8 cellular contexts compared by ENCODE assay signal in genomic region chr12:15863984-15864383, GRCh38. TPM values are rescaled to one million over a fixed set of nuclear protein-coding genes. Genes with fewer than 3 reads are reported as not detected.
DNase-seq lines count a peak whose midpoint lies in the region; ATAC-seq and TF ChIP-seq lines count a peak whose summit lies in the region.
"Had no signal": no experiment of that assay in that cellular context is flagged by ENCODE, and none has a peak within 500 bp of the region (broad histone marks: within the 10 kb centered on the region; RNA-seq: fewer than 3 reads in every experiment).

No MANE protein-coding gene starts in this region.

- peak; percentile 97 for DNase-seq in KBM-7
- peak; percentile 52 for DNase-seq in medulla oblongata (ENCODE audit: extremely low spot score)
- DNase-seq in NCI-H146 (lab: John Stamatoyannopoulos, UW) = no peak
- DNase-seq in HFFc6 = no peak
- no peak for DNase-seq in stimulated activated CD4-positive, alpha-beta T cell treated with anti-CD3 and anti-CD28 coated beads, Interleukin-15, amount 100 ng/mL, for 24 hours

- peaks cover 1% of the 10 kb centered on the region for H3K9me3 Mint-ChIP-seq in HFFc6
- H3K9me3 Mint-ChIP-seq: GM23338 had no signal

- peaks cover 1% of the 10 kb centered on the region; the same call in 1 of the 2 replicates for H3K36me3 Mint-ChIP-seq in HFFc6 (ENCODE audit: low read depth)

- in situ Hi-C loops in KBM-7 (cut with MboI; ENCODE audit: low pct_unique_long_range_greater_than_20kb, low sequenced_read_pairs) = no loop called here

- no peak overlapping the region for H3K27ac Mint-ChIP-seq in HFFc6
- H3K27ac Mint-ChIP-seq: GM23338 had no signal

- TF ChIP-seq CTCF in HFFc6 (IDR thresholded peaks at IDR 0.05) = no peak

- H3K4me1 Mint-ChIP-seq in HFFc6 (ENCODE audit: low read depth) = peaks cover 18% of the 10 kb centered on the region

- ATAC-seq in GM18867 (IDR thresholded peaks at IDR 0.05; ENCODE audit: unreplicated experiment) = peak; percentile 95
- peak; percentile 87 for ATAC-seq in GM21825 (IDR thresholded peaks at IDR 0.05; ENCODE audit: unreplicated experiment)

- no peak overlapping the region for H3K4me3 Mint-ChIP-seq in HFFc6
- H3K4me3 Mint-ChIP-seq: GM23338 had no signal

- H3K27me3 Mint-ChIP-seq in HFFc6 (ENCODE audit: insufficient read depth) = no peaks in the 10 kb centered on the region

RNA-seq across cellular contexts. Expression of gene STRAP, which starts 18.2 kb away (rescaled TPM):
- total RNA-seq in HFFc6 (2021; fragmentation: NEBNext Ultra II Directional; extraction: Animal tissue kit (Norgen Biotek cat#: 25700)) = 100 to 1,000 TPM; 179 to 208 (median 193) TPM

RNA-seq across cellular contexts. Expression of gene DERA, which starts 47.1 kb away (rescaled TPM):
- total RNA-seq in HFFc6 (2021; fragmentation: NEBNext Ultra II Directional; extraction: Animal tissue kit (Norgen Biotek cat#: 25700)) = 10 to 100 TPM; 28.1 to 46.4 (median 36.3) TPM

Comparison
In these comparisons a context has a peak if more than half of its experiments do, and no peak if none do; other contexts are left out.
1. DNase-seq: peak in KBM-7 (single experiment) and medulla oblongata (single experiment); none in NCI-H146 (single experiment), HFFc6 (single experiment) and stimulated activated CD4-positive, alpha-beta T cell treated with anti-CD3 and anti-CD28 coated beads, Interleukin-15, amount 100 ng/mL, for 24 hours (single experiment).